8 cellular contexts compared by ENCODE assay signal in the genomic region with DNA sequence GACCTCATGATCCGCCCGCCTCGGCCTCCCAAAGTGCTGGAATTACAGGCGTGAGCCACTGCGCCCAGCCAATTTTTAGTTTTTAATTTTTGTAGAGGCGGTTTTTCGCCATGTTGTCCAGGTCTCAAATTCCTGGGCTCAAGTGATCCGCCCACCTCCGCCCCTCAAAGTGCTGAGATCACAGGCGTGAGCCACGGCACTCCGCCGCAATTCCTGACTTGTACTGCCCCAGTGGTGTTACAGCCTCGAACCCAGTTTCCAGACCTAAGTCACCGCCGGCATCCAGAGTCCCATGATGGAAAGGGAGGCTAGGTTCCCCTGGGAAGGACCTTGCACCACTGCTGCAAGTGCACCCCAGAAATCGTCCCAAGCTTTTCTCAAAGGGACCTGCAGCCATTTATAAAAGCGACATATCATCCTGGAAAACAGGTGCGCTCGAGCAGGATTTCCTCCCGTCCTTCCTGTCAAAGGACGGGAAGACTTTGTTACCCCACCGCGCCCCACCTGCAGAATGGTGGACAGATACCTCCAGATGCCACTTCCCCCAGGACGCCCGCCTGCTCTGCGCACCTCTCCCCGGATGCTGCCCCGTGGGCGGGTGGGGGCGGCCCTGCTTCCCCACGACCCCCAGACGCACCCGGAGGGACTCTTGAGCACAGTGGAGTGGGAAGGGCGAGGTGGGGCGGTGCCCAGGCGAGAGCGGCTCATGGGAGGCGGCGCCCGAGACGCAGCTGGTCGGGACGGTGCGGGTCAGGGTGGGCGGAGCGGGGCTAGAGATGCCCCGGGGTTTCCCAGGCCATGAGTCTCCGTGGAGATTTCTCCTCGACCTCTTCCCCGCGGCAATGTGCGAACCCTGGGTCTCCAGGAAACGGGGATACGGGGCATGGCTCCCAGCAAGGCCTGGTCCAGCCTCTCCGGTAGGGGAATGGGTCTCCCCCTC. TPM values are rescaled to one million over a fixed set of nuclear protein-coding genes. Genes with fewer than 3 reads are reported as not detected.
A peak's percentile ranks its signal among the peaks of the same experiment; 100 is the strongest.
DNase-seq lines count a peak whose midpoint lies in the region; ATAC-seq and TF ChIP-seq lines count a peak whose summit lies in the region.

No MANE protein-coding gene starts in this region.

- peak; percentile 27 for ATAC-seq in GM18861 (IDR thresholded peaks at IDR 0.05; ENCODE audit: unreplicated experiment)
- ATAC-seq in HG03064 (IDR thresholded peaks at IDR 0.05; ENCODE audit: low read depth, unreplicated experiment): peak; percentile 40
- peak; percentile 74 for ATAC-seq in esophagus mucosa
- peak; percentile 61 to 63 for ATAC-seq in naive B cell (ENCODE audit: low read depth in 2 of 2)

- no peaks in the 10 kb centered on the region for H3K9me3 ChIP-seq in suprapubic skin

- no peaks in the 10 kb centered on the region for H3K27me3 ChIP-seq in suprapubic skin

- peaks cover 14 to 26% (median 14%) of the 10 kb centered on the region in 3 donors for H3K4me1 Mint-ChIP-seq in naive B cell

- H3K4me3 ChIP-seq in suprapubic skin: peak overlapping the region; percentile 70

- peak overlapping the region; percentile 95 to 100 (median 98) for H3K4me3 Mint-ChIP-seq in naive B cell

- peaks cover 17 to 21% of the 10 kb centered on the region in 2 donors for H3K36me3 Mint-ChIP-seq in naive B cell

- no peaks in the 10 kb centered on the region for H3K27me3 Mint-ChIP-seq in naive B cell

- H3K9me3 Mint-ChIP-seq in naive B cell: peaks cover 0 to 8% (median 0%) of the 10 kb centered on the region in 7 donors

- peak; percentile 68 for DNase-seq in AG08396 (ENCODE audit: low spot score)
- DNase-seq in NCI-H510A treated with DMSO at 0.1 percent for 48 hours (lab: John Stamatoyannopoulos, UW): peak; percentile 64
- peak; percentile 88 for DNase-seq in activated CD8-positive, alpha-beta memory T cell treated with anti-CD3 and anti-CD28 coated beads for 24 hours
- peak; percentile 71 for DNase-seq in naive B cell
- DNase-seq in suprapubic skin (ENCODE audit: low spot score in 2 of 2): peak; percentile 85 to 87

- peaks cover 30% of the 10 kb centered on the region for H3K4me1 ChIP-seq in suprapubic skin

- no peak for TF ChIP-seq CTCF in suprapubic skin (IDR thresholded peaks at IDR 0.05)

- peak overlapping the region; percentile 98 for H3K27ac ChIP-seq in suprapubic skin

- TF ChIP-seq POLR2A in suprapubic skin (IDR thresholded peaks at IDR 0.05): no peak

- WGBS in suprapubic skin: 72% methylated on average over 32 of the region's 56 CpGs

- TF ChIP-seq EP300 in suprapubic skin (IDR thresholded peaks at IDR 0.05): no peak

- peak overlapping the region; percentile 98 to 100 (median 99) for H3K27ac Mint-ChIP-seq in naive B cell

- H3K36me3 ChIP-seq in suprapubic skin: peaks cover 8% of the 10 kb centered on the region

RNA-seq across cellular contexts. Expression of gene RPL10, which starts 1.0 kb away (rescaled TPM):
- total RNA-seq in esophagus mucosa (2,565 TPM), suprapubic skin (1,000 to 10,000 TPM; 3,684 to 7,390 (median 6,600) TPM)
- polyA plus RNA-seq in naive B cell (ENCODE audit: low read depth in 6 of 6): 1,000 to 10,000 TPM; 3,636 to 5,147 (median 4,635) TPM

RNA-seq across cellular contexts. Expression of gene DNASE1L1, which starts 11.8 kb away (rescaled TPM):
- total RNA-seq in esophagus mucosa (22.8 TPM), suprapubic skin (10 to 100 TPM; 14.6 to 30.7 (median 21.2) TPM)
- polyA plus RNA-seq in naive B cell (ENCODE audit: low read depth in 6 of 6): 10 to 100 TPM in 5 of 6 donors, 1 to 10 TPM in 1; 9.5 to 23.1 (median 14.3) TPM

RNA-seq across cellular contexts. Expression of gene TAFAZZIN, which starts 14.1 kb away (rescaled TPM):
- total RNA-seq in esophagus mucosa: 18.1 TPM
- polyA plus RNA-seq in naive B cell (ENCODE audit: low read depth in 6 of 6): 10 to 100 TPM; 31.6 to 50.2 (median 36.6) TPM
- total RNA-seq in suprapubic skin: 100 to 1,000 TPM in 1 of 4 donors, 10 to 100 TPM in 3; 37.7 to 122 (median 47.8) TPM

RNA-seq across cellular contexts. Expression of gene EMD, which starts 18.1 kb away (rescaled TPM):
- total RNA-seq in esophagus mucosa (49.3 TPM), suprapubic skin (10 to 100 TPM; 34.4 to 57.0 (median 53.0) TPM)
- 10 to 100 TPM; 25.0 to 29.6 (median 27.2) TPM for polyA plus RNA-seq in naive B cell (ENCODE audit: low read depth in 6 of 6)

RNA-seq across cellular contexts. Expression of gene FLNA, which starts 22.8 kb away (rescaled TPM):
- total RNA-seq in esophagus mucosa (417 TPM), suprapubic skin (100 to 1,000 TPM; 374 to 402 (median 386) TPM)
- polyA plus RNA-seq in naive B cell (ENCODE audit: low read depth in 6 of 6): 100 to 1,000 TPM in 2 of 6 donors, 10 to 100 TPM in 4; 39.6 to 269 (median 78.3) TPM

Comparison
In these comparisons a context has a peak if more than half of its experiments do, and no peak if none do; other contexts are left out.
1. Peak in every context shown above with its lines: DNase-seq, ATAC-seq, H3K4me3 ChIP-seq and H3K27ac ChIP-seq.